ENCODE assay signal across 13 cellular contexts in genomic region chr15:77001351-77001750, GRCh38. TPM values are rescaled to one million over a fixed set of nuclear protein-coding genes. Genes with fewer than 3 reads are reported as not detected.
DNase-seq lines count a peak whose midpoint lies in the region; ATAC-seq and TF ChIP-seq lines count a peak whose summit lies in the region.
"Had no signal": no experiment of that assay in that cellular context is flagged by ENCODE, and none has a peak within 500 bp of the region (broad histone marks: within the 10 kb centered on the region; RNA-seq: fewer than 3 reads in every experiment).

No MANE protein-coding gene starts in this region.

- H3K4me1 ChIP-seq in heart left ventricle (peaks cover 0 to 89% (median 7%) of the 10 kb centered on the region in 12 donors), upper lobe of right lung (peaks cover 3% of the 10 kb centered on the region)
- peaks cover 80% of the 10 kb centered on the region for H3K4me1 ChIP-seq in effector memory CD4-positive, alpha-beta T cell (ENCODE audit: control insufficient read depth, insufficient read depth, low read length, poor library complexity, severe bottlenecking)
- H3K4me1 ChIP-seq: uterus had no signal

- H3K27me3 ChIP-seq in heart left ventricle (no peaks in the 10 kb centered on the region), upper lobe of right lung (no peaks in the 10 kb centered on the region)
- no peaks in the 10 kb centered on the region for H3K27me3 ChIP-seq in effector memory CD4-positive, alpha-beta T cell (replicated peaks; ENCODE audit: control insufficient read depth, insufficient read depth, low read length, poor library complexity, severe bottlenecking)
- H3K27me3 ChIP-seq: uterus had no signal

- H3K4me1 Mint-ChIP-seq in T-helper 17 cell, result peaks cover 65% of the 10 kb centered on the region

- TF ChIP-seq CTCF in heart left ventricle (IDR thresholded peaks at IDR 0.05), result no peak
- no peak for TF ChIP-seq CTCF in upper lobe of right lung (IDR thresholded peaks at IDR 0.05)

- peak overlapping the region in 1 of 12 donors; percentile 89 for H3K27ac ChIP-seq in heart left ventricle
- H3K27ac ChIP-seq in effector memory CD4-positive, alpha-beta T cell (ENCODE audit: insufficient read depth, low read length, poor library complexity, severe bottlenecking), result peak overlapping the region; percentile 68
- no peak overlapping the region for H3K27ac ChIP-seq in upper lobe of right lung
- H3K27ac ChIP-seq: uterus had no signal

- TF ChIP-seq POLR2A in heart left ventricle (IDR thresholded peaks at IDR 0.05), result no peak
- TF ChIP-seq POLR2A in GM18505 (IDR thresholded peaks at IDR 0.05; ENCODE audit: borderline replicate concordance, extremely low read depth, insufficient read depth, insufficient read length), result no peak

- H3K36me3 ChIP-seq in heart left ventricle, result no peaks in the 10 kb centered on the region
- peaks cover 16% of the 10 kb centered on the region for H3K36me3 ChIP-seq in effector memory CD4-positive, alpha-beta T cell (ENCODE audit: control insufficient read depth, insufficient read depth, low read length)
- no peaks in the 10 kb centered on the region for H3K36me3 ChIP-seq in upper lobe of right lung
- H3K36me3 ChIP-seq: uterus had no signal

- no peak overlapping the region for H3K4me3 ChIP-seq in heart left ventricle
- no peak overlapping the region for H3K4me3 ChIP-seq in effector memory CD4-positive, alpha-beta T cell (ENCODE audit: insufficient read depth, low read depth, low read length, poor library complexity, severe bottlenecking)
- no peak overlapping the region for H3K4me3 ChIP-seq in upper lobe of right lung
- H3K4me3 ChIP-seq: uterus had no signal

- WGBS in heart left ventricle, 4 donors, result 77 to 87% (median 84%) methylated on average over 4 of the region's 4 CpGs

- peaks cover 4% of the 10 kb centered on the region for H3K36me3 Mint-ChIP-seq in T-helper 17 cell (ENCODE audit: low read depth)

- intact Hi-C loops in Right ventricle myocardium superior (cut with DNase I) (no loop called here), heart left ventricle (cut with DNase I) (no loop called here), upper lobe of right lung (cut with DNase I) (no loop called here)

- no peak for ATAC-seq in Right ventricle myocardium superior (ENCODE audit: poor library complexity)
- no peak for ATAC-seq in heart left ventricle
- no peak for ATAC-seq in T-helper 17 cell
- no peak for ATAC-seq in upper lobe of right lung
- ATAC-seq in GM18505 (IDR thresholded peaks at IDR 0.05; ENCODE audit: unreplicated experiment), result no peak
- ATAC-seq: stimulated activated naive B cell treated with anti-CD40 and anti-IgM and Interleukin-4, amounts not matched to agents 10 μg/mL and 1 μg/mL and 100 μg/mL, for 72 hours had no signal

- peak overlapping the region; percentile 43 for H3K4me3 Mint-ChIP-seq in T-helper 17 cell

- DNase-seq in Right ventricle myocardium superior (peak; percentile 13), heart left ventricle (no peak), T-helper 17 cell (no peak), upper lobe of right lung (peak; percentile 29), DMS79 (lab: John Stamatoyannopoulos, UW) (no peak)
- DNase-seq in effector memory CD4-positive, alpha-beta T cell, result no peak
- DNase-seq in stimulated activated naive CD4-positive, alpha-beta T cell treated with Interleukin-2 at 50 U/mL for 16 hours (lab: John Stamatoyannopoulos, UW), result no peak
- DNase-seq: NCI-H2171 treated with DMSO at 0.1 percent for 48 hours; nucleus accumbens; stimulated activated naive B cell treated with anti-CD40 and anti-IgM and Interleukin-4, amounts not matched to agents 10 μg/mL and 1 μg/mL and 100 μg/mL, for 72 hours; uterus had no signal

- no peaks in the 10 kb centered on the region for H3K9me3 ChIP-seq in heart left ventricle
- no peaks in the 10 kb centered on the region for H3K9me3 ChIP-seq in T-helper 17 cell (ENCODE audit: control insufficient read depth, low read length, poor library complexity, severe bottlenecking)
- H3K9me3 ChIP-seq in effector memory CD4-positive, alpha-beta T cell (ENCODE audit: control insufficient read depth, low read length), result no peaks in the 10 kb centered on the region
- no peaks in the 10 kb centered on the region for H3K9me3 ChIP-seq in upper lobe of right lung
- H3K9me3 ChIP-seq: uterus had no signal

- peak overlapping the region; percentile 98 for H3K27ac Mint-ChIP-seq in T-helper 17 cell

- no peaks in the 10 kb centered on the region for H3K27me3 Mint-ChIP-seq in T-helper 17 cell
- H3K27me3 Mint-ChIP-seq: stimulated activated naive B cell treated with anti-CD40 and anti-IgM and Interleukin-4, amounts not matched to agents 10 μg/mL and 1 μg/mL and 100 μg/mL, for 72 hours had no signal

RNA-seq across cellular contexts. Expression of gene PSTPIP1, which starts 6.4 kb away (rescaled TPM):
- 5.0 TPM for total RNA-seq in Right ventricle myocardium superior
- total RNA-seq in heart left ventricle, result 10 to 100 TPM in 2 of 9 donors, 1 to 10 TPM in 7; 1.3 to 17.2 (median 2.9) TPM
- 1 to 10 TPM; 2.9 to 3.2 TPM for polyA plus RNA-seq in heart left ventricle
- total RNA-seq in T-helper 17 cell, result 100 to 1,000 TPM; 115 to 129 TPM
- total RNA-seq in upper lobe of right lung, result 16.0 TPM
- total RNA-seq: epithelial cell of proximal tubule had no signal

Comparison
In these comparisons a context has a peak if more than half of its experiments do, and no peak if none do; other contexts are left out.
1. DNase-seq: peak in Right ventricle myocardium superior (single experiment) and upper lobe of right lung (single experiment); none in heart left ventricle (0 of 5), T-helper 17 cell (0 of 3), effector memory CD4-positive, alpha-beta T cell (0 of 3), stimulated activated naive CD4-positive, alpha-beta T cell treated with Interleukin-2 at 50 U/mL for 16 hours (single experiment) and DMS79 (single experiment).